18 cellular contexts compared by ENCODE assay signal in the genomic region with DNA sequence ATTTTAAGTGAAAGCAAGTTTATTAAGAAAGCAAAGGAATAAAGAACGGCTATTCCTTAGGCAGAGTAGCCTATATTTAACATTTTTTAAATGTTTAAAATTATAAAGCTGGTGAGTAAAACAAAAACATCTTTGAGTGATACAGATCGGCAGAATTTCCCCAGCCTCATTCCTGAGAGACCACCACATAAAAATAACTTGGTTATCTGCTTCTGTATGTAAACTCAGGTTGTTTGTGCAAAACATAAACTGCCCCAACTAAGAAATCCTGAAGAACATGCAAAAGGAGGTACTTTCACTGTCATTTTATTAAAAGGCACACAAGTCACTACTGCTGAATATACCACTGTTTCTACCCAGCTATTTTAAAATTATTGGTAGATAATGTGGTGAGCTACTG.
A peak's percentile ranks its signal among the peaks of the same experiment; 100 is the strongest.
DNase-seq lines count a peak whose midpoint lies in the region; ATAC-seq and TF ChIP-seq lines count a peak whose summit lies in the region.
"Had no signal": no experiment of that assay in that cellular context is flagged by ENCODE, and none has a peak within 500 bp of the region (broad histone marks: within the 10 kb centered on the region; RNA-seq: fewer than 3 reads in every experiment).

No MANE protein-coding gene starts in this region.

- no peaks in the 10 kb centered on the region; the same call in none of the 2 replicates for H3K9me1 ChIP-seq in IMR-90 (ENCODE audit: insufficient read depth, low read length)

- no peak overlapping the region for H2BK5ac ChIP-seq in IMR-90 (ENCODE audit: low read depth, low read length, poor library complexity, severe bottlenecking)

- H3K23ac ChIP-seq in IMR-90 (ENCODE audit: low read depth, low read length): no peak overlapping the region

- in situ Hi-C loops in IMR-90 (cut with MboI; ENCODE audit: low sequenced_read_pairs): no loop called here
- in situ Hi-C loops in GM13976 (cut with MboI; ENCODE audit: low sequenced_read_pairs, unreplicated experiment): no loop called here

- peaks cover 70% of the 10 kb centered on the region for H3K4me1 Mint-ChIP-seq in neural crest cell

- TF ChIP-seq RAD21 in IMR-90 (IDR thresholded peaks at IDR 0.05; ENCODE audit: low read length): no peak

- H2AK9ac ChIP-seq in IMR-90 (replicated peaks; ENCODE audit: low read depth, low read length, poor library complexity): no peak overlapping the region

- H4K91ac ChIP-seq in IMR-90 (ENCODE audit: insufficient read depth, low read depth, low read length): no peak overlapping the region

- TF ChIP-seq POLR2A in IMR-90 (IDR thresholded peaks at IDR 0.05; ENCODE audit: low read depth, low read length): no peak

- H3K4me3 Mint-ChIP-seq in neural crest cell: peak overlapping the region; percentile 51
- H3K4me3 Mint-ChIP-seq: CD8-positive, alpha-beta memory T cell had no signal

- peaks cover 0 to 70% (median 33%) of the 10 kb centered on the region in 11 experiments; a peak in 18 of 22 replicates for H3K36me3 ChIP-seq in BLaER1 treated with 17β-estradiol and CSF1 and Interleukin-3, amounts not matched to agents 10 nM and 100 nM
- no peaks in the 10 kb centered on the region; the same call in 1 of the 2 replicates for H3K36me3 ChIP-seq in IMR-90 (ENCODE audit: control insufficient read depth, insufficient read depth, low read length)

- H2BK120ac ChIP-seq in IMR-90 (ENCODE audit: low read depth, low read length): no peak overlapping the region

- H3K4ac ChIP-seq in IMR-90 (ENCODE audit: low read depth, low read length): no peak overlapping the region

- POLR2A ChIA-PET in IMR-90 (lab: Charles Lee; ENCODE audit: unreplicated experiment): no interaction called here

- H4K8ac ChIP-seq in IMR-90 (ENCODE audit: low read depth in 2 of 2, low read length in 2 of 2): no peak overlapping the region

- H3K4me3 ChIP-seq in BLaER1 treated with 17β-estradiol and CSF1 and Interleukin-3, amounts not matched to agents 10 nM and 100 nM: no peak overlapping the region
- H3K4me3 ChIP-seq in IMR-90 (ENCODE audit: insufficient read depth, low read depth, low read length): no peak overlapping the region

- peak overlapping the region in 8 of 11 experiments; percentile 21 to 100 (median 70); a peak in 9 of 22 replicates for H3K27ac ChIP-seq in BLaER1 treated with 17β-estradiol and CSF1 and Interleukin-3, amounts not matched to agents 10 nM and 100 nM
- H3K27ac ChIP-seq in IMR-90 (ENCODE audit: insufficient read depth, low read length) (no peak overlapping the region), caudate nucleus (ENCODE audit: low read depth, low read length) (peak overlapping the region; percentile 1)
- H3K27ac ChIP-seq: C4-2B, HL-60 had no signal

- 0 out of 22 replicates have a peak overlapping the region, but pooled peaks of 1 of the 11 experiments have one; percentile 38 for H3K9ac ChIP-seq in BLaER1 treated with 17β-estradiol and CSF1 and Interleukin-3, amounts not matched to agents 10 nM and 100 nM
- no peak overlapping the region for H3K9ac ChIP-seq in IMR-90 (ENCODE audit: low read depth, low read length)

- no peak overlapping the region for H3K14ac ChIP-seq in IMR-90 (replicated peaks; ENCODE audit: low read depth, low read length)

- H3K27me3 ChIP-seq in BLaER1 treated with 17β-estradiol and CSF1 and Interleukin-3, amounts not matched to agents 10 nM and 100 nM: no peaks in the 10 kb centered on the region
- H3K27me3 ChIP-seq in IMR-90 (ENCODE audit: control insufficient read depth, insufficient read depth, low read length): no peaks in the 10 kb centered on the region

- no peak overlapping the region for H4K5ac ChIP-seq in IMR-90 (ENCODE audit: low read depth, low read length)

- no CpG with 5 or more reads among the region's 2 CpGs for WGBS in IMR-90 (ENCODE audit: extremely low coverage in 2 of 2, insufficient read length in 1 of 2), 2 experiments

- CTCF ChIA-PET in IMR-90 (lab: Yijun Ruan, JAX): no interaction called here

- ATAC-seq in IMR-90 (ENCODE audit: low read depth) (no peak), HG03039 (IDR thresholded peaks at IDR 0.05; ENCODE audit: unreplicated experiment) (no peak), HG02678 (IDR thresholded peaks at IDR 0.05; ENCODE audit: unreplicated experiment) (no peak)
- ATAC-seq: Right ventricle myocardium inferior had no signal

- H2AFZ ChIP-seq in IMR-90 (replicated peaks; ENCODE audit: low read length, poor library complexity): no peak overlapping the region

- H3K27me3 Mint-ChIP-seq in neural crest cell (ENCODE audit: low read depth): no peaks in the 10 kb centered on the region

- no peaks in the 10 kb centered on the region for H3K9me3 Mint-ChIP-seq in neural crest cell

- TF ChIP-seq CTCF in IMR-90 (conservative IDR thresholded peaks at IDR 0.05; ENCODE audit: low read depth, low read length) (no peak), neural crest cell (conservative IDR thresholded peaks at IDR 0.05) (no peak), GM13976 (IDR thresholded peaks at IDR 0.05; ENCODE audit: borderline replicate concordance, control extremely low read depth, extremely low read depth, insufficient read depth, missing control alignments) (no peak)

- intact Hi-C loops in IMR-90 (cut with micrococcal nuclease): no loop called here

- peaks cover 12 to 65% of the 10 kb centered on the region in 2 experiments for H3K79me1 ChIP-seq in IMR-90 (ENCODE audit: low read depth in 1 of 2, low read length in 2 of 2)

- BruUV-seq in IMR-90 (replicated peaks; lab: Mats Ljungman, UMichigan): no TSS peak

- no peaks in the 10 kb centered on the region for H3K36me3 Mint-ChIP-seq in neural crest cell (ENCODE audit: low read depth)
- H3K36me3 Mint-ChIP-seq: CD8-positive, alpha-beta memory T cell had no signal

- no peak overlapping the region for H2BK15ac ChIP-seq in IMR-90 (ENCODE audit: low read depth, low read length)

- no peak overlapping the region for H3K56ac ChIP-seq in IMR-90 (ENCODE audit: extremely low read depth, insufficient read depth, low read length)

- H2BK20ac ChIP-seq in IMR-90 (ENCODE audit: low read depth, low read length): no peak overlapping the region

- H3K9me3 ChIP-seq in BLaER1 treated with 17β-estradiol and CSF1 and Interleukin-3, amounts not matched to agents 10 nM and 100 nM (replicated peaks in 1 of 11): peaks cover 0 to 36% (median 17%) of the 10 kb centered on the region in 11 experiments; a peak in 15 of 22 replicates
- H3K9me3 ChIP-seq in IMR-90 (ENCODE audit: control insufficient read depth, insufficient read depth, low read length): no peaks in the 10 kb centered on the region

- peaks cover 36 to 61% (median 47%) of the 10 kb centered on the region in 10 experiments for H3K4me1 ChIP-seq in BLaER1 treated with 17β-estradiol and CSF1 and Interleukin-3, amounts not matched to agents 10 nM and 100 nM
- H3K4me1 ChIP-seq in IMR-90 (ENCODE audit: control insufficient read depth, insufficient read depth, low read length): peaks cover 7% of the 10 kb centered on the region

- dilution Hi-C loops in IMR-90 (cut with HindIII; ENCODE audit: low sequenced_read_pairs, unreplicated experiment): no loop called here

- no peak overlapping the region for H3K18ac ChIP-seq in IMR-90 (ENCODE audit: low read depth, low read length)

- no peak for DNase-seq in IMR-90
- no peak for DNase-seq in caudate nucleus (lab: John Stamatoyannopoulos, UW)
- no peak for DNase-seq in neural crest cell (ENCODE audit: low read depth, low spot score)
- no peak for DNase-seq in NCI-H1694 treated with DMSO at 0.1 percent for 48 hours (lab: John Stamatoyannopoulos, UW)
- DNase-seq in GM13976 (ENCODE audit: low spot score): no peak
- DNase-seq: Calu3; CD8-positive, alpha-beta memory T cell; DMS153; MV-4-11; NCI-H1105 treated with DMSO at 0.1 percent for 48 hours; NCI-H510A treated with DMSO at 0.1 percent for 48 hours; NCI-H774 had no signal

- H3K27ac Mint-ChIP-seq in neural crest cell (ENCODE audit: unreplicated experiment): no peak overlapping the region
- H3K27ac Mint-ChIP-seq: CD8-positive, alpha-beta memory T cell had no signal

- H2AK5ac ChIP-seq in IMR-90 (ENCODE audit: low read depth, low read length): no peak overlapping the region

- peaks cover 21 to 80% (median 52%) of the 10 kb centered on the region in 11 experiments; a peak in 19 of 22 replicates for H4K20me1 ChIP-seq in BLaER1 treated with 17β-estradiol and CSF1 and Interleukin-3, amounts not matched to agents 10 nM and 100 nM
- peaks cover 36% of the 10 kb centered on the region for H4K20me1 ChIP-seq in IMR-90 (ENCODE audit: insufficient read depth, low read length)

- H3K4me2 ChIP-seq in BLaER1 treated with 17β-estradiol and CSF1 and Interleukin-3, amounts not matched to agents 10 nM and 100 nM: peak overlapping the region; percentile 53 to 97 (median 88); a peak in 16 of 22 replicates
- H3K4me2 ChIP-seq in IMR-90 (ENCODE audit: low read depth, low read length): peak overlapping the region; percentile 81

TF ChIP-seq in IMR-90, 13 proteins besides CTCF, POLR2A, EP300 and RAD21:
- TF ChIP-seq BHLHE40 (IDR thresholded peaks at IDR 0.05; ENCODE audit: low read depth, low read length) (no peak), CEBPB (IDR thresholded peaks at IDR 0.05; ENCODE audit: low read depth, low read length) (no peak), RFX5 (IDR thresholded peaks at IDR 0.05; ENCODE audit: low read depth, low read length) (no peak), CHD1 (IDR thresholded peaks at IDR 0.05; ENCODE audit: low read depth, low read length) (no peak), MXI1 (IDR thresholded peaks at IDR 0.05; ENCODE audit: borderline replicate concordance, low read depth, low read length) (no peak)
- TF ChIP-seq, protein P1, sequence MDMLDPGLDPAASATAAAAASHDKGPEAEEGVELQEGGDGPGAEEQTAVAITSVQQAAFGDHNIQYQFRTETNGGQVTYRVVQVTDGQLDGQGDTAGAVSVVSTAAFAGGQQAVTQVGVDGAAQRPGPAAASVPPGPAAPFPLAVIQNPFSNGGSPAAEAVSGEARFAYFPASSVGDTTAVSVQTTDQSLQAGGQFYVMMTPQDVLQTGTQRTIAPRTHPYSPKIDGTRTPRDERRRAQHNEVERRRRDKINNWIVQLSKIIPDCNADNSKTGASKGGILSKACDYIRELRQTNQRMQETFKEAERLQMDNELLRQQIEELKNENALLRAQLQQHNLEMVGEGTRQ (IDR thresholded peaks at IDR 0.05; ENCODE audit: low read depth, low read length): no peak
